Comparison of ENCODE assay signal across 21 cellular contexts in the genomic region with DNA sequence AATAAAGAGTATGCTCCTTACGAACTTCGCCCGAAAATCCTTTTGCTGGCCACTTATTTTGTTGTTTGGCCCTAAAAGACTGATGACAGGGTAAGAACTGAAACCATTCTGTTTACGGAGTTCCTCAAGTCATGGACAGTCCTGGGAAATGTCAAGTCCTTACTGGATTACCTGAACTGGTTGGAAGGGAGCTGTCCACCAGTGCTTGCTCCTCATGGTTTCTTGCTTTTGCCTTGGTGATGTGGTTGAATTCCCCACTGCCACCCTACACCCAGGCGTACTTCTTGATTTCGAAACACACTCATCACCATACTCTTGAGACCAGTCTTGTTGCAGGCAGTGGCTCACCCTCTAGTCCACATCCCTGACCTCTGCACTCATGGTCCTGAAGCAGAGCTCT. TPM values are rescaled to one million over a fixed set of nuclear protein-coding genes. Genes with fewer than 3 reads are reported as not detected.
A peak's percentile ranks its signal among the peaks of the same experiment; 100 is the strongest.
DNase-seq lines count a peak whose midpoint lies in the region; ATAC-seq, FAIRE-seq and TF ChIP-seq lines count a peak whose summit lies in the region.
"Had no signal": no experiment of that assay in that cellular context is flagged by ENCODE, and none has a peak within 500 bp of the region (broad histone marks: within the 10 kb centered on the region; RNA-seq: fewer than 3 reads in every experiment).

No MANE protein-coding gene starts in this region.

- H3K9me3 ChIP-seq in HepG2 (ENCODE audit: low read length) (no peaks in the 10 kb centered on the region), right lobe of liver (no peaks in the 10 kb centered on the region)
- H3K9me3 ChIP-seq: A549 had no signal

- TF ChIP-seq CTCF in HepG2 (CRISPR knock-in tag; IDR thresholded peaks at IDR 0.05) (no peak), right lobe of liver (IDR thresholded peaks at IDR 0.05) (no peak)

- DNase-seq in HepG2 (ENCODE audit: low spot score) (no peak), right lobe of liver (no peak), MV-4-11 (lab: John Stamatoyannopoulos, UW) (peak; percentile 33), caudate nucleus (lab: John Stamatoyannopoulos, UW) (no peak), NCI-H69 (lab: John Stamatoyannopoulos, UW) (no peak), AML-193 (lab: John Stamatoyannopoulos, UW) (no peak)
- DNase-seq: 8988T; ACHN; C1 segment of cervical spinal cord; Calu3; CD4-positive, alpha-beta memory T cell; COR-L47; DMS79 treated with DMSO at 0.1 percent for 48 hours; GF-D8; GOT3; H7; HCEC 1CT had no signal

- no peak overlapping the region for H2AFZ ChIP-seq in HepG2 (ENCODE audit: low read length)

- H3K4me1 ChIP-seq in HepG2 (ENCODE audit: insufficient read depth, low read length) (peaks cover 4% of the 10 kb centered on the region; the same call in 1 of the 2 replicates), right lobe of liver (no peaks in the 10 kb centered on the region)

- H3K36me3 ChIP-seq in HepG2 (replicated peaks in 1 of 2; ENCODE audit: control insufficient read depth in 1 of 2, insufficient read depth in 2 of 2, low read length in 2 of 2) (no peaks in the 10 kb centered on the region), right lobe of liver (no peaks in the 10 kb centered on the region)

- no peaks in the 10 kb centered on the region for H4K20me1 ChIP-seq in HepG2 (ENCODE audit: insufficient read depth, low read length)

- BruUV-seq in HepG2 (replicated peaks; lab: Mats Ljungman, UMichigan), result no TSS peak

- CTCF ChIA-PET in HepG2 (lab: Yijun Ruan, JAX; ENCODE audit: low intra/inter-chr PET ratio, low total read pairs), result no interaction called here

- TF ChIP-seq RAD21 in HepG2 (CRISPR knock-in tag; IDR thresholded peaks at IDR 0.05), result no peak

- no peaks in the 10 kb centered on the region for H3K79me2 ChIP-seq in HepG2 (ENCODE audit: insufficient read depth, low read length)

- TF ChIP-seq EP300 in HepG2 (IDR thresholded peaks at IDR 0.05; ENCODE audit: low read depth in 2 of 2, low read length in 2 of 2) (no peak), HepG2 (CRISPR knock-in tag; IDR thresholded peaks at IDR 0.05; ENCODE audit: borderline replicate concordance) (no peak)

- intact Hi-C loops in HepG2 (cut with micrococcal nuclease; ENCODE audit: unreplicated experiment), result no loop called here
- intact Hi-C loops in right lobe of liver (cut with DNase I), result no loop called here

- no peak overlapping the region for H3K4me2 ChIP-seq in HepG2 (ENCODE audit: low read depth, low read length)
- H3K4me2 ChIP-seq: A549 had no signal

- WGBS in HepG2 (ENCODE audit: low lambda C conversion rate), result 80% methylated on average over 6 of the region's 6 CpGs
- WGBS in right lobe of liver (ENCODE audit: insufficient coverage, low coverage, low lambda C conversion rate, missing lambda C conversion rate), result 82% methylated on average over 6 of the region's 6 CpGs

- in situ Hi-C loops in HepG2 (cut with HindIII; ENCODE audit: extremely low pct_ligation_motif_present, low pct_unique_long_range_greater_than_20kb), result no loop called here

- FAIRE-seq in HepG2 (lab: Jason Lieb, UNC), result no peak
- FAIRE-seq: A549, GM12891, GM18507 had no signal

- ATAC-seq in HepG2 (no peak), right lobe of liver (no peak), HG03442 (IDR thresholded peaks at IDR 0.05; ENCODE audit: unreplicated experiment) (no peak)
- ATAC-seq: A549 had no signal

- no peak overlapping the region for H3K9ac ChIP-seq in HepG2 (ENCODE audit: insufficient read depth, low read depth, low read length)

- no peak for TF ChIP-seq POLR2A in HepG2 (IDR thresholded peaks at IDR 0.05; ENCODE audit: insufficient read depth in 1 of 2, low read depth in 2 of 2, low read length in 2 of 2)
- TF ChIP-seq POLR2A in right lobe of liver (IDR thresholded peaks at IDR 0.05), result no peak

- H3K27me3 ChIP-seq in HepG2 (ENCODE audit: control insufficient read depth in 1 of 2, insufficient read depth in 2 of 2, low read length in 2 of 2) (peaks cover 2 to 5% of the 10 kb centered on the region in 2 experiments; a peak in 1 of 5 replicates), right lobe of liver (no peaks in the 10 kb centered on the region)

- H3K4me3 ChIP-seq in HepG2 (replicated peaks in 1 of 3; ENCODE audit: insufficient read depth in 1 of 3, low read depth in 2 of 3, low read length in 3 of 3) (no peak overlapping the region), right lobe of liver (no peak overlapping the region)
- H3K4me3 ChIP-seq: A549 had no signal

- H3K27ac ChIP-seq in HepG2 (ENCODE audit: extremely low read length, insufficient read depth, low read length), result no peak overlapping the region
- H3K27ac ChIP-seq in right lobe of liver, result no peak overlapping the region
- H3K27ac ChIP-seq in caudate nucleus (ENCODE audit: low read depth, low read length), result peak overlapping the region; percentile 30
- H3K27ac ChIP-seq: A549 had no signal

- POLR2A ChIA-PET in HepG2 (lab: Yijun Ruan, JAX), result no interaction called here

TF ChIP-seq in HepG2, 621 proteins besides CTCF, POLR2A, EP300 and RAD21:
- TF ChIP-seq GTF3A (CRISPR knock-in tag; conservative IDR thresholded peaks at IDR 0.05) (no peak), CEBPB (IDR thresholded peaks at IDR 0.05; ENCODE audit: borderline replicate concordance, low read depth, low read length) (0 out of 2 replicates have a peak, but pooled peaks have one; percentile 2), ZNF138 (CRISPR knock-in tag; IDR thresholded peaks at IDR 0.05; ENCODE audit: low read depth) (no peak)

RNA-seq across cellular contexts. Expression of gene CHMP1B, which starts 49.1 kb away (rescaled TPM):
- 18.8 and 24.0 TPM in 2 replicates for total RNA-seq in HepG2 (2016; rRNA removed; fragmentation: Illumina TruSeq; extraction: Trizol)
- 4.1 TPM in 2 replicates for total RNA-seq in HepG2 (2016; cell fraction: cytosol; rRNA removed; fragmentation: Illumina TruSeq; extraction: Trizol; ENCODE audit: low read depth)
- 18.9 and 22.7 TPM in 2 replicates for total RNA-seq in HepG2 (2016; cell fraction: insoluble cytoplasmic fraction; rRNA removed; fragmentation: Illumina TruSeq; extraction: Trizol)
- 8.7 and 9.1 TPM in 2 replicates for total RNA-seq in HepG2 (2016; cell fraction: membrane; rRNA removed; fragmentation: Illumina TruSeq; extraction: Trizol)
- 15.1 and 15.2 TPM in 2 replicates for total RNA-seq in HepG2 (2016; cell fraction: nucleus; rRNA removed; fragmentation: Illumina TruSeq; extraction: Trizol)
- polyA plus RNA-seq in HepG2 (2011; rRNA removed), result 19.1 and 20.2 TPM in 2 replicates
- polyA plus RNA-seq in HepG2 (2011; cell fraction: cytosol; rRNA removed), result 19.1 and 22.1 TPM in 2 replicates
- 6.4 and 8.0 TPM in 2 replicates for polyA plus RNA-seq in HepG2 (2011; cell fraction: nucleus; rRNA removed)
- 23.0 and 26.4 TPM in 2 replicates for polyA plus RNA-seq in HepG2 (2012)
- 2.7 and 2.9 TPM in 2 replicates for polyA plus RNA-seq in HepG2 (2016; cell fraction: cytosol; fragmentation: Illumina TruSeq; extraction: Trizol; ENCODE audit: low read depth)
- polyA plus RNA-seq in HepG2 (2016; cell fraction: insoluble cytoplasmic fraction; fragmentation: Illumina TruSeq; extraction: Trizol; ENCODE audit: low read depth), result 29.6 and 30.5 TPM in 2 replicates
- 5.7 and 6.2 TPM in 2 replicates for polyA plus RNA-seq in HepG2 (2016; cell fraction: membrane; fragmentation: Illumina TruSeq; extraction: Trizol; ENCODE audit: low read depth)
- polyA plus RNA-seq in HepG2 (2016; cell fraction: nucleus; fragmentation: Illumina TruSeq; extraction: Trizol; ENCODE audit: insufficient read depth, low read depth), result 21.5 and 22.8 TPM in 2 replicates
- polyA minus RNA-seq in HepG2 (2011; rRNA and poly(A)+ RNA removed; ENCODE audit: low replicate concordance), result 15.1 and 30.4 TPM in 2 replicates
- 11.8 and 14.1 TPM in 2 replicates for polyA minus RNA-seq in HepG2 (2011; cell fraction: cytosol; rRNA and poly(A)+ RNA removed)
- 12.7 and 15.6 TPM in 2 replicates for polyA minus RNA-seq in HepG2 (2011; cell fraction: nucleus; rRNA and poly(A)+ RNA removed)
- total RNA-seq in right lobe of liver, result 10 to 100 TPM; 13.5 to 22.4 (median 18.2) TPM
